Comparison of ENCODE assay signal across 8 cellular contexts in the genomic region with DNA sequence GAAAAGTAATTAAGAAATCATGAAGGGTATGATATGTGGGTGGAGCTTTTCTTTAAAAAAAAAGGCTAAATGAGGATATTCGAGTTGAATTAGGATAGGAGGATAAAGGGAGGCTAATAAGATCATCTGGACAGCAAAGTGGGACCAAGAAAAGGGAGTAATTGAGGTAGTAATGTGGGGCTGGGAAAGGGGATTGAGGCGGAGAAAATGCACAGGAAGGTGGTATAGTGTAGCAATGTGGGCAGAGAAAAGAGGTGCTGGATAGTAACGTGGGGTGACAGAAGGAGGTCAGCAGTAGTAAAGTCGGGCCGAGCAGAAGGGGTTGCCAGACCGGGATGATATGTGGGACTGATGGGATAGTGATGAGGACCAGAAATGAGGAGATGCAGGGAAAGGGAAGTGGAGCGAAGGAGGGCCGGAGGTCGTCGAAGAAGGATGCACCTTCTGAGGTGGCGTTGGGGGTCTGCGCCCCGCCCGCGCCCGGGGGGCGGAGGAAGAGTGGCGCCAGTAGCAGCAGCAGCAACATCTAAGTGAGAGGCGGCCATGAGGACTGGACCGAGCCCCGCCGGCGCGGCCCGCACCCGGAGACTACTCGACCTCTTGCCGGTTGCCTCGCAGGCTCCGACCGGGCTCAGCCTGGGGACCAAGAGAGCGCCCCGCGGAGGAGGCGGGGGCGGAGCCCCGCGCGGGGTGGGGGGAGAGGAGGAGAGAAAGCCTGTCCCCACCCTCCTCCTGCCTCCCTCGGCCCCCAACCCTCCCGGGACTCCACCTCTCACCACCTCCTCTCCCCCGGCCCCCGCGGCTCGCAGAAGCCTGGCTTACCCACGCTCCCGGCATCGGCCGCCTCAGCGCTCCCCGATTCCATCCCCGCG. TPM values are rescaled to one million over a fixed set of nuclear protein-coding genes. Genes with fewer than 3 reads are reported as not detected.
DNase-seq lines count a peak whose midpoint lies in the region; ATAC-seq and TF ChIP-seq lines count a peak whose summit lies in the region.

No MANE protein-coding gene starts in this region.

- CTCF ChIA-PET in AG04449 (lab: Yijun Ruan, JAX), result interaction anchor here (1.5 to 34.7 kb wide), 2 partner anchors 10 to 24 kb away, joined by 4 to 692 read pairs; a partner anchor contains a TSS

- peak; percentile 40 for ATAC-seq in GM19455 (IDR thresholded peaks at IDR 0.05; ENCODE audit: unreplicated experiment)
- ATAC-seq in central memory CD8-positive, alpha-beta T cell (replicated peaks; ENCODE audit: extremely low read depth, poor library complexity, severe bottlenecking), result peak; percentile 41

- TF ChIP-seq CTCF in AG04449 (IDR thresholded peaks at IDR 0.05; ENCODE audit: insufficient read depth, low read length, missing control alignments), result no peak

- H3K36me3 Mint-ChIP-seq in central memory CD8-positive, alpha-beta T cell (ENCODE audit: insufficient read depth), result no peaks in the 10 kb centered on the region

- peak overlapping the region; percentile 48 for H3K27ac Mint-ChIP-seq in central memory CD8-positive, alpha-beta T cell (ENCODE audit: low read depth)

- H3K4me3 ChIP-seq in AG04449 (ENCODE audit: low read depth, low read length) (peak overlapping the region; percentile 79), MG63 (peak overlapping the region; percentile 63)

- peaks cover 35% of the 10 kb centered on the region for H3K4me1 Mint-ChIP-seq in central memory CD8-positive, alpha-beta T cell

- no peak for DNase-seq in AG04449 (ENCODE audit: low read depth, low spot score)
- peak; percentile 69 for DNase-seq in MG63
- peak in 3 of 4 experiments; percentile 14 to 34 (median 27) for DNase-seq in activated CD4-positive, CD25-positive, alpha-beta regulatory T cell (lab: John Stamatoyannopoulos, UW)
- DNase-seq in central memory CD8-positive, alpha-beta T cell (ENCODE audit: low spot score in 2 of 2), result no peak
- peak; percentile 20 for DNase-seq in kidney glomerular epithelial cell (lab: John Stamatoyannopoulos, UW)
- DNase-seq in stimulated activated CD4-positive, alpha-beta T cell treated with anti-CD3 and anti-CD28 coated beads, Interleukin-1b, Interleukin-23, amount 100 ng/mL, for 48 hours, result peak; percentile 24
- no peak for DNase-seq in NCI-H2029 treated with DMSO at 0.1 percent for 48 hours (lab: John Stamatoyannopoulos, UW)

- POLR2A ChIA-PET in AG04449 (lab: Yijun Ruan, JAX), result interaction anchor here (0.6 kb wide), 1 partner anchor 428 kb away, joined by 3 read pairs; no protein-coding TSS in a partner anchor

- H3K9me3 ChIP-seq in MG63, result no peaks in the 10 kb centered on the region

- H3K27me3 ChIP-seq in MG63, result no peaks in the 10 kb centered on the region

- peak overlapping the region; percentile 90 for H3K4me3 Mint-ChIP-seq in central memory CD8-positive, alpha-beta T cell

- no peaks in the 10 kb centered on the region for H3K36me3 ChIP-seq in MG63

- H3K9me3 Mint-ChIP-seq in central memory CD8-positive, alpha-beta T cell, result no peaks in the 10 kb centered on the region

- peaks cover 28% of the 10 kb centered on the region for H3K27me3 Mint-ChIP-seq in central memory CD8-positive, alpha-beta T cell

RNA-seq across cellular contexts. Expression of a gene that starts 0.9 kb away (rescaled TPM):
- total RNA-seq in MG63 (2014; rRNA removed; shearing (Covaris generic); ENCODE audit: low replicate concordance), result 1.9 and 3.7 TPM in 2 replicates

RNA-seq across cellular contexts. Expression of a gene that starts 24.8 kb away (rescaled TPM):
- total RNA-seq in MG63 (2014; rRNA removed; shearing (Covaris generic); ENCODE audit: low replicate concordance), result not detected in 2 replicates

RNA-seq across cellular contexts. Expression of a gene that starts 47.2 kb away (rescaled TPM):
- total RNA-seq in MG63 (2014; rRNA removed; shearing (Covaris generic); ENCODE audit: low replicate concordance), result not detected in 2 replicates

RNA-seq across cellular contexts. Expression of a gene that starts 48.9 kb away (rescaled TPM):
- total RNA-seq in MG63 (2014; rRNA removed; shearing (Covaris generic); ENCODE audit: low replicate concordance), result not detected in 2 replicates

Comparison
In these comparisons a context has a peak if more than half of its experiments do, and no peak if none do; other contexts are left out.
1. DNase-seq: peak in MG63 (single experiment), activated CD4-positive, CD25-positive, alpha-beta regulatory T cell (3 of 4), kidney glomerular epithelial cell (single experiment) and stimulated activated CD4-positive, alpha-beta T cell treated with anti-CD3 and anti-CD28 coated beads, Interleukin-1b, Interleukin-23, amount 100 ng/mL, for 48 hours (single experiment); none in AG04449 (single experiment), central memory CD8-positive, alpha-beta T cell (0 of 2) and NCI-H2029 treated with DMSO at 0.1 percent for 48 hours (single experiment).